1 cellular context compared by ENCODE assay signal in the genomic region with DNA sequence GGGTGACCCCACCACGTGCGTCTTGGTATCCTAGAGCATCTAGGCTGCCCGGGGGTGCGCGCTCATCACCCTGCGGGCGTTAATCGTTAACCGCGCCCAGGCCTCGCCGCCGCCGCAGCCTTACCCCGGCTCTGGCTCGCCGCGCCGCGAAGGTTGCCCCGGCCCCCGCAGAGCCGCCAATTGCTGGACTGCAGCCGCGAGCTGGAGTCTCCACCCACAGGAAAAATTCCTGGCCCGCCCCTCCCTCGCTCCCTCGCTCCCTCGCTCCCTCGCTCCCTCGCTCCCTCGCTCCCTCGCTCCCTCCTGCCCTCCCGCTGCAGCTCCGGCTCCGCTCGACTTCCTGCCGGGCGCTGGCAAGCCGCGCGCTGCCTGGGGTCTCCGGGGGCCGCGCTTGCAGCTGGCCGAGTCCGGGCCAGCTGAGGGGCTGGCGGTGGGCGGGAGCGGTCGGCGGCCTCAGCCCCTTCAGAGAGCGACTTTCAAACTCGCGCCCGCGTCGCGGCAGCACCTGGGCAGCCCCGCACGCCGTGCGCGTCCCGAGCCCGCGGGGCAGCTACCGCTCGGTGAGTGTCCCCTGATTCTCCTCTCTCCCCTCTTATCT.
A peak's percentile ranks its signal among the peaks of the same experiment; 100 is the strongest.
TF ChIP-seq lines count a peak whose summit lies in the region.

A gene (plus strand): TSS at position 280 of the 598 bp plus-strand sequence. CDS start 23,208 bp downstream, outside the sequence.

TF ChIP-seq in HepG2, 621 proteins besides CTCF, POLR2A, EP300 and RAD21 (continued from another document and continues in another):
- TF ChIP-seq, protein P1, sequence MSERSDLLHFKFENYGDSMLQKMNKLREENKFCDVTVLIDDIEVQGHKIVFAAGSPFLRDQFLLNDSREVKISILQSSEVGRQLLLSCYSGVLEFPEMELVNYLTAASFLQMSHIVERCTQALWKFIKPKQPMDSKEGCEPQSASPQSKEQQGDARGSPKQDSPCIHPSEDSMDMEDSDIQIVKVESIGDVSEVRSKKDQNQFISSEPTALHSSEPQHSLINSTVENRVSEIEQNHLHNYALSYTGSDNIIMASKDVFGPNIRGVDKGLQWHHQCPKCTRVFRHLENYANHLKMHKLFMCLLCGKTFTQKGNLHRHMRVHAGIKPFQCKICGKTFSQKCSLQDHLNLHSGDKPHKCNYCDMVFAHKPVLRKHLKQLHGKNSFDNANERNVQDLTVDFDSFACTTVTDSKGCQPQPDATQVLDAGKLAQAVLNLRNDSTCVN (CRISPR knock-in tag; IDR thresholded peaks at IDR 0.05; ENCODE audit: borderline replicate concordance), result no peak
- TF ChIP-seq ZNF790 (CRISPR knock-in tag; IDR thresholded peaks at IDR 0.05; ENCODE audit: borderline replicate concordance), result no peak; the same call in 1 of the 2 replicates
- peak; percentile 76; the same call in 1 of the 2 replicates for TF ChIP-seq ZNF788 (CRISPR knock-in tag; IDR thresholded peaks at IDR 0.05; ENCODE audit: borderline replicate concordance)
- no peak for TF ChIP-seq JUNB (CRISPR knock-in tag; IDR thresholded peaks at IDR 0.05; ENCODE audit: borderline replicate concordance)
- TF ChIP-seq, protein P2, sequence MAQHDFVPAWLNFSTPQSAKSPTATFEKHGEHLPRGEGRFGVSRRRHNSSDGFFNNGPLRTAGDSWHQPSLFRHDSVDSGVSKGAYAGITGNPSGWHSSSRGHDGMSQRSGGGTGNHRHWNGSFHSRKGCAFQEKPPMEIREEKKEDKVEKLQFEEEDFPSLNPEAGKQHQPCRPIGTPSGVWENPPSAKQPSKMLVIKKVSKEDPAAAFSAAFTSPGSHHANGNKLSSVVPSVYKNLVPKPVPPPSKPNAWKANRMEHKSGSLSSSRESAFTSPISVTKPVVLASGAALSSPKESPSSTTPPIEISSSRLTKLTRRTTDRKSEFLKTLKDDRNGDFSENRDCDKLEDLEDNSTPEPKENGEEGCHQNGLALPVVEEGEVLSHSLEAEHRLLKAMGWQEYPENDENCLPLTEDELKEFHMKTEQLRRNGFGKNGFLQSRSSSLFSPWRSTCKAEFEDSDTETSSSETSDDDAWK (CRISPR knock-in tag; IDR thresholded peaks at IDR 0.05), result no peak
- TF ChIP-seq SP2 (CRISPR knock-in tag; IDR thresholded peaks at IDR 0.05), result 0 out of 2 replicates have a peak, but pooled peaks have one; percentile 39
- TF ChIP-seq, protein P3, sequence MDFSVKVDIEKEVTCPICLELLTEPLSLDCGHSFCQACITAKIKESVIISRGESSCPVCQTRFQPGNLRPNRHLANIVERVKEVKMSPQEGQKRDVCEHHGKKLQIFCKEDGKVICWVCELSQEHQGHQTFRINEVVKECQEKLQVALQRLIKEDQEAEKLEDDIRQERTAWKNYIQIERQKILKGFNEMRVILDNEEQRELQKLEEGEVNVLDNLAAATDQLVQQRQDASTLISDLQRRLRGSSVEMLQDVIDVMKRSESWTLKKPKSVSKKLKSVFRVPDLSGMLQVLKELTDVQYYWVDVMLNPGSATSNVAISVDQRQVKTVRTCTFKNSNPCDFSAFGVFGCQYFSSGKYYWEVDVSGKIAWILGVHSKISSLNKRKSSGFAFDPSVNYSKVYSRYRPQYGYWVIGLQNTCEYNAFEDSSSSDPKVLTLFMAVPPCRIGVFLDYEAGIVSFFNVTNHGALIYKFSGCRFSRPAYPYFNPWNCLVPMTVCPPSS (IDR thresholded peaks at IDR 0.05), result no peak
- TF ChIP-seq RCOR2 (CRISPR knock-in tag; IDR thresholded peaks at IDR 0.05), result no peak
- TF ChIP-seq, protein P4, sequence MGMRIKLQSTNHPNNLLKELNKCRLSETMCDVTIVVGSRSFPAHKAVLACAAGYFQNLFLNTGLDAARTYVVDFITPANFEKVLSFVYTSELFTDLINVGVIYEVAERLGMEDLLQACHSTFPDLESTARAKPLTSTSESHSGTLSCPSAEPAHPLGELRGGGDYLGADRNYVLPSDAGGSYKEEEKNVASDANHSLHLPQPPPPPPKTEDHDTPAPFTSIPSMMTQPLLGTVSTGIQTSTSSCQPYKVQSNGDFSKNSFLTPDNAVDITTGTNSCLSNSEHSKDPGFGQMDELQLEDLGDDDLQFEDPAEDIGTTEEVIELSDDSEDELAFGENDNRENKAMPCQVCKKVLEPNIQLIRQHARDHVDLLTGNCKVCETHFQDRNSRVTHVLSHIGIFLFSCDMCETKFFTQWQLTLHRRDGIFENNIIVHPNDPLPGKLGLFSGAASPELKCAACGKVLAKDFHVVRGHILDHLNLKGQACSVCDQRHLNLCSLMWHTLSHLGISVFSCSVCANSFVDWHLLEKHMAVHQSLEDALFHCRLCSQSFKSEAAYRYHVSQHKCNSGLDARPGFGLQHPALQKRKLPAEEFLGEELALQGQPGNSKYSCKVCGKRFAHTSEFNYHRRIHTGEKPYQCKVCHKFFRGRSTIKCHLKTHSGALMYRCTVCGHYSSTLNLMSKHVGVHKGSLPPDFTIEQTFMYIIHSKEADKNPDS (CRISPR knock-in tag; IDR thresholded peaks at IDR 0.05), result peak; percentile 69; the same call in 1 of the 2 replicates
- TF ChIP-seq TSC22D2 (CRISPR knock-in tag; IDR thresholded peaks at IDR 0.05; ENCODE audit: borderline replicate concordance), result no peak
- no peak for TF ChIP-seq ZNF780A (CRISPR knock-in tag; IDR thresholded peaks at IDR 0.05)
- TF ChIP-seq ZNF782 (CRISPR knock-in tag; IDR thresholded peaks at IDR 0.05; ENCODE audit: borderline replicate concordance), result peak; percentile 84; the same call in 1 of the 2 replicates
- TF ChIP-seq SMAD1 (CRISPR knock-in tag; IDR thresholded peaks at IDR 0.05; ENCODE audit: borderline replicate concordance, low read depth), result no peak
- TF ChIP-seq, protein P5, sequence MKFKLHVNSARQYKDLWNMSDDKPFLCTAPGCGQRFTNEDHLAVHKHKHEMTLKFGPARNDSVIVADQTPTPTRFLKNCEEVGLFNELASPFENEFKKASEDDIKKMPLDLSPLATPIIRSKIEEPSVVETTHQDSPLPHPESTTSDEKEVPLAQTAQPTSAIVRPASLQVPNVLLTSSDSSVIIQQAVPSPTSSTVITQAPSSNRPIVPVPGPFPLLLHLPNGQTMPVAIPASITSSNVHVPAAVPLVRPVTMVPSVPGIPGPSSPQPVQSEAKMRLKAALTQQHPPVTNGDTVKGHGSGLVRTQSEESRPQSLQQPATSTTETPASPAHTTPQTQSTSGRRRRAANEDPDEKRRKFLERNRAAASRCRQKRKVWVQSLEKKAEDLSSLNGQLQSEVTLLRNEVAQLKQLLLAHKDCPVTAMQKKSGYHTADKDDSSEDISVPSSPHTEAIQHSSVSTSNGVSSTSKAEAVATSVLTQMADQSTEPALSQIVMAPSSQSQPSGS (CRISPR knock-in tag; IDR thresholded peaks at IDR 0.05), result 0 out of 2 replicates have a peak, but pooled peaks have one; percentile 21
- no peak for TF ChIP-seq ZSCAN25 (CRISPR knock-in tag; IDR thresholded peaks at IDR 0.05)
- TF ChIP-seq TP53 (CRISPR knock-in tag; conservative IDR thresholded peaks at IDR 0.05), result 0 out of 2 replicates have a peak, but pooled peaks have one; percentile 20
- no peak for TF ChIP-seq THAP11 (CRISPR knock-in tag; IDR thresholded peaks at IDR 0.05)
- TF ChIP-seq SOX13 (IDR thresholded peaks at IDR 0.05), result no peak
- TF ChIP-seq SOX13 (CRISPR knock-in tag; conservative IDR thresholded peaks at IDR 0.05 in 1 of 2, IDR thresholded peaks at IDR 0.05 in 1 of 2), result peak in 1 of 2 experiments; percentile 51; a peak in 1 of 4 replicates
- TF ChIP-seq FOXA3 (CRISPR knock-in tag; IDR thresholded peaks at IDR 0.05), result peak; percentile 16; the same call in 1 of the 2 replicates
- no peak for TF ChIP-seq ZNF530 (CRISPR knock-in tag; IDR thresholded peaks at IDR 0.05; ENCODE audit: low read depth)
- TF ChIP-seq, protein P6, sequence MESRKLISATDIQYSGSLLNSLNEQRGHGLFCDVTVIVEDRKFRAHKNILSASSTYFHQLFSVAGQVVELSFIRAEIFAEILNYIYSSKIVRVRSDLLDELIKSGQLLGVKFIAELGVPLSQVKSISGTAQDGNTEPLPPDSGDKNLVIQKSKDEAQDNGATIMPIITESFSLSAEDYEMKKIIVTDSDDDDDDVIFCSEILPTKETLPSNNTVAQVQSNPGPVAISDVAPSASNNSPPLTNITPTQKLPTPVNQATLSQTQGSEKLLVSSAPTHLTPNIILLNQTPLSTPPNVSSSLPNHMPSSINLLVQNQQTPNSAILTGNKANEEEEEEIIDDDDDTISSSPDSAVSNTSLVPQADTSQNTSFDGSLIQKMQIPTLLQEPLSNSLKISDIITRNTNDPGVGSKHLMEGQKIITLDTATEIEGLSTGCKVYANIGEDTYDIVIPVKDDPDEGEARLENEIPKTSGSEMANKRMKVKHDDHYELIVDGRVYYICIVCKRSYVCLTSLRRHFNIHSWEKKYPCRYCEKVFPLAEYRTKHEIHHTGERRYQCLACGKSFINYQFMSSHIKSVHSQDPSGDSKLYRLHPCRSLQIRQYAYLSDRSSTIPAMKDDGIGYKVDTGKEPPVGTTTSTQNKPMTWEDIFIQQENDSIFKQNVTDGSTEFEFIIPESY (CRISPR knock-in tag; IDR thresholded peaks at IDR 0.05), result no peak
- peak; percentile 46; the same call in 1 of the 2 replicates for TF ChIP-seq ZNF678 (CRISPR knock-in tag; IDR thresholded peaks at IDR 0.05)
- TF ChIP-seq, protein P7, sequence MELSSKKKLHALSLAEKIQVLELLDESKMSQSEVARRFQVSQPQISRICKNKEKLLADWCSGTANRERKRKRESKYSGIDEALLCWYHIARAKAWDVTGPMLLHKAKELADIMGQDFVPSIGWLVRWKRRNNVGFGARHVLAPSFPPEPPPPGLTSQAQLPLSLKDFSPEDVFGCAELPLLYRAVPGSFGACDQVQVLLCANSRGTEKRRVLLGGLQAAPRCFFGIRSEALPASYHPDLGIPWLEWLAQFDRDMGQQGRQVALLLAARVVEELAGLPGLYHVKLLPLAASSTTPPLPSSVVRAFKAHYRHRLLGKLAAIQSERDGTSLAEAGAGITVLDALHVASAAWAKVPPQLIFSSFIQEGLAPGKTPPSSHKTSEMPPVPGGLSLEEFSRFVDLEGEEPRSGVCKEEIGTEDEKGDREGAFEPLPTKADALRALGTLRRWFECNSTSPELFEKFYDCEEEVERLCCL (CRISPR knock-in tag; IDR thresholded peaks at IDR 0.05; ENCODE audit: borderline replicate concordance), result no peak
- no peak for TF ChIP-seq GATAD2A (CRISPR knock-in tag; IDR thresholded peaks at IDR 0.05)
- 0 out of 2 replicates have a peak, but pooled peaks have one; percentile 1 for TF ChIP-seq CEBPG (CRISPR knock-in tag; IDR thresholded peaks at IDR 0.05)
- no peak for TF ChIP-seq ZNF549 (CRISPR knock-in tag; IDR thresholded peaks at IDR 0.05)
- TF ChIP-seq, protein P8, sequence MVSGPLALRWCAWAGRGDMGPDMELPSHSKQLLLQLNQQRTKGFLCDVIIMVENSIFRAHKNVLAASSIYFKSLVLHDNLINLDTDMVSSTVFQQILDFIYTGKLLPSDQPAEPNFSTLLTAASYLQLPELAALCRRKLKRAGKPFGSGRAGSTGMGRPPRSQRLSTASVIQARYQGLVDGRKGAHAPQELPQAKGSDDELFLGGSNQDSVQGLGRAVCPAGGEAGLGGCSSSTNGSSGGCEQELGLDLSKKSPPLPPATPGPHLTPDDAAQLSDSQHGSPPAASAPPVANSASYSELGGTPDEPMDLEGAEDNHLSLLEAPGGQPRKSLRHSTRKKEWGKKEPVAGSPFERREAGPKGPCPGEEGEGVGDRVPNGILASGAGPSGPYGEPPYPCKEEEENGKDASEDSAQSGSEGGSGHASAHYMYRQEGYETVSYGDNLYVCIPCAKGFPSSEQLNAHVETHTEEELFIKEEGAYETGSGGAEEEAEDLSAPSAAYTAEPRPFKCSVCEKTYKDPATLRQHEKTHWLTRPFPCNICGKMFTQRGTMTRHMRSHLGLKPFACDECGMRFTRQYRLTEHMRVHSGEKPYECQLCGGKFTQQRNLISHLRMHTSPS (CRISPR knock-in tag; IDR thresholded peaks at IDR 0.05; ENCODE audit: low read depth), result no peak
- TF ChIP-seq, protein P9, sequence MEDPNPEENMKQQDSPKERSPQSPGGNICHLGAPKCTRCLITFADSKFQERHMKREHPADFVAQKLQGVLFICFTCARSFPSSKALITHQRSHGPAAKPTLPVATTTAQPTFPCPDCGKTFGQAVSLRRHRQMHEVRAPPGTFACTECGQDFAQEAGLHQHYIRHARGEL (CRISPR knock-in tag; IDR thresholded peaks at IDR 0.05), result no peak
- TF ChIP-seq PPARG (CRISPR knock-in tag; conservative IDR thresholded peaks at IDR 0.05), result peak; percentile 35; the same call in 1 of the 2 replicates
- TF ChIP-seq HNRNPL (IDR thresholded peaks at IDR 0.05; ENCODE audit: low read depth, low read length), result no peak
- TF ChIP-seq, protein P10, sequence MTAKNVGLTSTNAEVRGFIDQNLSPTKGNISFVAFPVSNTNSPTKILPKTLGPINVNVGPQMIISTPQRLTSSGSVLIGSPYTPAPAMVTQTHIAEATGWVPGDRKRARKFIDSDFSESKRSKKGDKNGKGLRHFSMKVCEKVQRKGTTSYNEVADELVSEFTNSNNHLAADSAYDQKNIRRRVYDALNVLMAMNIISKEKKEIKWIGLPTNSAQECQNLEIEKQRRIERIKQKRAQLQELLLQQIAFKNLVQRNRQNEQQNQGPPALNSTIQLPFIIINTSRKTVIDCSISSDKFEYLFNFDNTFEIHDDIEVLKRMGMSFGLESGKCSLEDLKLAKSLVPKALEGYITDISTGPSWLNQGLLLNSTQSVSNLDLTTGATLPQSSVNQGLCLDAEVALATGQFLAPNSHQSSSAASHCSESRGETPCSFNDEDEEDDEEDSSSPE (CRISPR knock-in tag; IDR thresholded peaks at IDR 0.05), result peak; percentile 79
- no peak for TF ChIP-seq MIXL1 (CRISPR knock-in tag; IDR thresholded peaks at IDR 0.05)
- TF ChIP-seq STAG1 (CRISPR knock-in tag; IDR thresholded peaks at IDR 0.05), result no peak
- TF ChIP-seq, protein P11, sequence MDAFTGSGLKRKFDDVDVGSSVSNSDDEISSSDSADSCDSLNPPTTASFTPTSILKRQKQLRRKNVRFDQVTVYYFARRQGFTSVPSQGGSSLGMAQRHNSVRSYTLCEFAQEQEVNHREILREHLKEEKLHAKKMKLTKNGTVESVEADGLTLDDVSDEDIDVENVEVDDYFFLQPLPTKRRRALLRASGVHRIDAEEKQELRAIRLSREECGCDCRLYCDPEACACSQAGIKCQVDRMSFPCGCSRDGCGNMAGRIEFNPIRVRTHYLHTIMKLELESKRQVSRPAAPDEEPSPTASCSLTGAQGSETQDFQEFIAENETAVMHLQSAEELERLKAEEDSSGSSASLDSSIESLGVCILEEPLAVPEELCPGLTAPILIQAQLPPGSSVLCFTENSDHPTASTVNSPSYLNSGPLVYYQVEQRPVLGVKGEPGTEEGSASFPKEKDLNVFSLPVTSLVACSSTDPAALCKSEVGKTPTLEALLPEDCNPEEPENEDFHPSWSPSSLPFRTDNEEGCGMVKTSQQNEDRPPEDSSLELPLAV (CRISPR knock-in tag; conservative IDR thresholded peaks at IDR 0.05; ENCODE audit: low read depth), result no peak
- TF ChIP-seq ONECUT2 (CRISPR knock-in tag; IDR thresholded peaks at IDR 0.05), result peak; percentile 44; the same call in 1 of the 2 replicates
- no peak for TF ChIP-seq MBNL3 (CRISPR knock-in tag; conservative IDR thresholded peaks at IDR 0.05)
- TF ChIP-seq, protein P12, sequence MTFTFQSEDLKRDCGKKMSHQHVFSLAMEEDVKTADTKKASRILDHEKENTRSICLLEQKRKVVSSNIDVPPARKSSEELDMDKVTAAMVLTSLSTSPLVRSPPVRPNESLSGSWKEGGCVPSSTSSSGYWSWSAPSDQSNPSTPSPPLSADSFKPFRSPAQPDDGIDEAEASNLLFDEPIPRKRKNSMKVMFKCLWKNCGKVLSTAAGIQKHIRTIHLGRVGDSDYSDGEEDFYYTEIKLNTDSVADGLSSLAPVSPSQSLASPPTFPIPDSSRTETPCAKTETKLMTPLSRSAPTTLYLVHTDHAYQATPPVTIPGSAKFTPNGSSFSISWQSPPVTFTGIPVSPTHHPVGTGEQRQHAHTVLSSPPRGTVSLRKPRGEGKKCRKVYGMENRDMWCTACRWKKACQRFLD (CRISPR knock-in tag; IDR thresholded peaks at IDR 0.05; ENCODE audit: borderline replicate concordance), result no peak; the same call in 1 of the 2 replicates
